In genomic region chr18:58234359-58234741, GRCh38 we compare ENCODE assay signal across 13 cellular contexts.
DNase-seq lines count a peak whose midpoint lies in the region; ATAC-seq, FAIRE-seq and TF ChIP-seq lines count a peak whose summit lies in the region.
"Had no signal": no experiment of that assay in that cellular context is flagged by ENCODE, and none has a peak within 500 bp of the region (broad histone marks: within the 10 kb centered on the region; RNA-seq: fewer than 3 reads in every experiment).

No MANE protein-coding gene starts in this region.

- no peaks in the 10 kb centered on the region for H3K4me1 Mint-ChIP-seq in activated T-helper 17 cell treated with anti-CD3 and anti-CD28 coated beads, Interleukin-2, amount 50 U/mL, for 72 hours

- H3K79me2 ChIP-seq in hepatocyte, result peaks cover 87% of the 10 kb centered on the region

- TF ChIP-seq CTCF in A549 (IDR thresholded peaks at IDR 0.05), result no peak
- no peak for TF ChIP-seq CTCF in RWPE2 (IDR thresholded peaks at IDR 0.05; ENCODE audit: poor library complexity, severe bottlenecking)
- TF ChIP-seq CTCF in hepatocyte (IDR thresholded peaks at IDR 0.05; ENCODE audit: poor library complexity), result no peak
- no peak for TF ChIP-seq CTCF in sigmoid colon (IDR thresholded peaks at IDR 0.05)

- peak overlapping the region; percentile 67 for H3K4me2 ChIP-seq in A549
- peak overlapping the region; percentile 64 for H3K4me2 ChIP-seq in hepatocyte

- H3K36me3 Mint-ChIP-seq in activated T-helper 17 cell treated with anti-CD3 and anti-CD28 coated beads, Interleukin-2, amount 50 U/mL, for 72 hours (ENCODE audit: low read depth), result no peaks in the 10 kb centered on the region

- peaks cover 36% of the 10 kb centered on the region for H3K36me3 ChIP-seq in RWPE2 (ENCODE audit: low read depth)
- H3K36me3 ChIP-seq in hepatocyte (replicated peaks; ENCODE audit: insufficient read depth, low read depth), result no peaks in the 10 kb centered on the region
- no peaks in the 10 kb centered on the region for H3K36me3 ChIP-seq in sigmoid colon
- H3K36me3 ChIP-seq: HAP-1, SJCRH30 had no signal

- DNase-seq in A549 (ENCODE audit: low read depth in 1 of 2, low spot score in 1 of 2) (no peak), RWPE2 (ENCODE audit: low spot score) (no peak), hepatocyte (ENCODE audit: low spot score) (no peak), sigmoid colon (no peak), ACHN (no peak), mucosa of gallbladder (ENCODE audit: low spot score) (no peak)
- DNase-seq: NCI-H1436, NCI-H524, SJCRH30 had no signal

- no peak overlapping the region for H3K4me3 ChIP-seq in A549
- H3K4me3 ChIP-seq in RWPE2 (ENCODE audit: severe bottlenecking), result no peak overlapping the region
- no peak overlapping the region for H3K4me3 ChIP-seq in hepatocyte
- no peak overlapping the region for H3K4me3 ChIP-seq in sigmoid colon
- H3K4me3 ChIP-seq: GM12878, HAP-1, SJCRH30 had no signal

- H4K20me1 ChIP-seq in hepatocyte (ENCODE audit: insufficient read depth, poor library complexity, severe bottlenecking), result peaks cover 10% of the 10 kb centered on the region

- H3K4me1 ChIP-seq in A549 (peaks cover 50% of the 10 kb centered on the region), RWPE2 (ENCODE audit: insufficient read depth, poor library complexity, severe bottlenecking) (peaks cover 37% of the 10 kb centered on the region), hepatocyte (ENCODE audit: insufficient read depth) (peaks cover 44% of the 10 kb centered on the region), sigmoid colon (peaks cover 0 to 34% (median 23%) of the 10 kb centered on the region in 4 donors)
- H3K4me1 ChIP-seq: HAP-1, SJCRH30 had no signal

- H2AFZ ChIP-seq in hepatocyte, result no peak overlapping the region

- H3K9me3 ChIP-seq in A549, result no peaks in the 10 kb centered on the region
- H3K9me3 ChIP-seq in RWPE2 (ENCODE audit: severe bottlenecking), result no peaks in the 10 kb centered on the region
- H3K9me3 ChIP-seq in hepatocyte (ENCODE audit: low read depth), result no peaks in the 10 kb centered on the region
- H3K9me3 ChIP-seq in sigmoid colon, result no peaks in the 10 kb centered on the region
- H3K9me3 ChIP-seq: HAP-1, SJCRH30 had no signal

- in situ Hi-C loops in ACHN (cut with HindIII; ENCODE audit: low pct_ligation_motif_present, low pct_unique_long_range_greater_than_20kb, low sequenced_read_pairs), result no loop called here

- POLR2A ChIA-PET in A549 (lab: Yijun Ruan, JAX), result no interaction called here

- intact Hi-C loops in sigmoid colon (cut with DNase I), result no loop called here

- no peak overlapping the region for H3K4me3 Mint-ChIP-seq in activated T-helper 17 cell treated with anti-CD3 and anti-CD28 coated beads, Interleukin-2, amount 50 U/mL, for 72 hours

- 44% methylated on average over 2 of the region's 2 CpGs for WGBS in A549 (ENCODE audit: missing lambda C conversion rate)
- 92% methylated on average over 2 of the region's 2 CpGs for WGBS in hepatocyte (ENCODE audit: low lambda C conversion rate, missing lambda C conversion rate)
- WGBS in sigmoid colon, 2 donors, result 71 to 92% methylated on average over 2 of the region's 2 CpGs

- H3K27me3 Mint-ChIP-seq in activated T-helper 17 cell treated with anti-CD3 and anti-CD28 coated beads, Interleukin-2, amount 50 U/mL, for 72 hours, result no peaks in the 10 kb centered on the region

- no peak for TF ChIP-seq EP300 in A549 (IDR thresholded peaks at IDR 0.05)
- no peak for TF ChIP-seq EP300 in sigmoid colon (IDR thresholded peaks at IDR 0.05)

- H3K9me2 ChIP-seq in hepatocyte (replicated peaks; ENCODE audit: insufficient read depth), result no peaks in the 10 kb centered on the region

- CTCF ChIA-PET in A549 (lab: Yijun Ruan, JAX), result interaction anchor here (0.6 kb wide), 2 partner anchors 36 to 386 kb away, joined by 3 read pairs; no protein-coding TSS in a partner anchor

- H3K27ac ChIP-seq in A549, result peak overlapping the region; percentile 53 to 57; a peak in 3 of 6 replicates
- peak overlapping the region; percentile 28 for H3K27ac ChIP-seq in RWPE2 (ENCODE audit: poor library complexity, severe bottlenecking)
- H3K27ac ChIP-seq in hepatocyte, result peak overlapping the region; percentile 91
- peak overlapping the region in 3 of 4 donors; percentile 59 to 62 (median 59) for H3K27ac ChIP-seq in sigmoid colon
- H3K27ac ChIP-seq: SJCRH30 had no signal

- no peak for FAIRE-seq in A549 (lab: Jason Lieb, UNC)
- FAIRE-seq: GM12878 had no signal

- ATAC-seq in A549, result no peak
- no peak for ATAC-seq in RWPE2 (ENCODE audit: low read depth)
- ATAC-seq in activated T-helper 17 cell treated with anti-CD3 and anti-CD28 coated beads, Interleukin-2, amount 50 U/mL, for 72 hours (replicated peaks), result no peak
- ATAC-seq in GM18502 (IDR thresholded peaks at IDR 0.05; ENCODE audit: poor library complexity, unreplicated experiment), result no peak
- ATAC-seq: GM12878 had no signal

- H3K27me3 ChIP-seq in RWPE2 (ENCODE audit: insufficient read depth, poor library complexity, severe bottlenecking) (no peaks in the 10 kb centered on the region), hepatocyte (no peaks in the 10 kb centered on the region), sigmoid colon (no peaks in the 10 kb centered on the region)
- H3K27me3 ChIP-seq: SJCRH30 had no signal

- H3K9me3 Mint-ChIP-seq in activated T-helper 17 cell treated with anti-CD3 and anti-CD28 coated beads, Interleukin-2, amount 50 U/mL, for 72 hours, result no peaks in the 10 kb centered on the region

- H3K27ac Mint-ChIP-seq in activated T-helper 17 cell treated with anti-CD3 and anti-CD28 coated beads, Interleukin-2, amount 50 U/mL, for 72 hours, result no peak overlapping the region

- TF ChIP-seq POLR2A in A549 (IDR thresholded peaks at IDR 0.05; ENCODE audit: low read length) (no peak), sigmoid colon (IDR thresholded peaks at IDR 0.05) (no peak)

- TF ChIP-seq RAD21 in A549 (conservative IDR thresholded peaks at IDR 0.05 in 1 of 2, IDR thresholded peaks at IDR 0.05 in 1 of 2), result no peak

TF ChIP-seq in A549, 52 proteins besides CTCF, POLR2A, EP300 and RAD21:
- TF ChIP-seq NPAS2 (CRISPR knock-in tag; IDR thresholded peaks at IDR 0.05; ENCODE audit: borderline replicate concordance) (no peak), POLR2AphosphoS2 (conservative IDR thresholded peaks at IDR 0.05; ENCODE audit: low read length) (no peak), TFCP2L1 (CRISPR knock-in tag; IDR thresholded peaks at IDR 0.05) (no peak), RNF2 (IDR thresholded peaks at IDR 0.05; ENCODE audit: borderline replicate concordance, low read depth) (no peak), HOXB13 (CRISPR knock-in tag; IDR thresholded peaks at IDR 0.05; ENCODE audit: low read depth) (no peak), HOXA7 (CRISPR knock-in tag; IDR thresholded peaks at IDR 0.05) (no peak), HEYL (CRISPR knock-in tag; IDR thresholded peaks at IDR 0.05) (no peak), CEBPB (IDR thresholded peaks at IDR 0.05) (no peak)

Comparison
In these comparisons a context has a peak if more than half of its experiments do, and no peak if none do; other contexts are left out.
1. H3K27ac ChIP-seq: peak in every context shown above with its lines; median percentile 91 in hepatocyte; 59 in sigmoid colon; 55 in A549; 28 in RWPE2.